ENCODE assay signal across 1 cellular context in genomic region chr1:173531069-173531693, GRCh38.
TF ChIP-seq lines count a peak whose summit lies in the region.

No MANE protein-coding gene starts in this region.

TF ChIP-seq in H1, 55 proteins besides CTCF, POLR2A, EP300 and RAD21:
- TF ChIP-seq SRF (IDR thresholded peaks at IDR 0.05; ENCODE audit: low read depth, low read length), result no peak
- no peak for TF ChIP-seq ZNF274 (IDR thresholded peaks at IDR 0.05; ENCODE audit: borderline replicate concordance, extremely low read depth, low read length)
- TF ChIP-seq SP4 (IDR thresholded peaks at IDR 0.05; ENCODE audit: low read length), result no peak
- TF ChIP-seq, protein P1, sequence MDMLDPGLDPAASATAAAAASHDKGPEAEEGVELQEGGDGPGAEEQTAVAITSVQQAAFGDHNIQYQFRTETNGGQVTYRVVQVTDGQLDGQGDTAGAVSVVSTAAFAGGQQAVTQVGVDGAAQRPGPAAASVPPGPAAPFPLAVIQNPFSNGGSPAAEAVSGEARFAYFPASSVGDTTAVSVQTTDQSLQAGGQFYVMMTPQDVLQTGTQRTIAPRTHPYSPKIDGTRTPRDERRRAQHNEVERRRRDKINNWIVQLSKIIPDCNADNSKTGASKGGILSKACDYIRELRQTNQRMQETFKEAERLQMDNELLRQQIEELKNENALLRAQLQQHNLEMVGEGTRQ (IDR thresholded peaks at IDR 0.05; ENCODE audit: low read length), result no peak
- TF ChIP-seq, protein P2, sequence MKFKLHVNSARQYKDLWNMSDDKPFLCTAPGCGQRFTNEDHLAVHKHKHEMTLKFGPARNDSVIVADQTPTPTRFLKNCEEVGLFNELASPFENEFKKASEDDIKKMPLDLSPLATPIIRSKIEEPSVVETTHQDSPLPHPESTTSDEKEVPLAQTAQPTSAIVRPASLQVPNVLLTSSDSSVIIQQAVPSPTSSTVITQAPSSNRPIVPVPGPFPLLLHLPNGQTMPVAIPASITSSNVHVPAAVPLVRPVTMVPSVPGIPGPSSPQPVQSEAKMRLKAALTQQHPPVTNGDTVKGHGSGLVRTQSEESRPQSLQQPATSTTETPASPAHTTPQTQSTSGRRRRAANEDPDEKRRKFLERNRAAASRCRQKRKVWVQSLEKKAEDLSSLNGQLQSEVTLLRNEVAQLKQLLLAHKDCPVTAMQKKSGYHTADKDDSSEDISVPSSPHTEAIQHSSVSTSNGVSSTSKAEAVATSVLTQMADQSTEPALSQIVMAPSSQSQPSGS (IDR thresholded peaks at IDR 0.05; ENCODE audit: low read length), result no peak
- no peak for TF ChIP-seq GTF2F1 (IDR thresholded peaks at IDR 0.05; ENCODE audit: borderline replicate concordance, low read depth, low read length)
- TF ChIP-seq TBP (IDR thresholded peaks at IDR 0.05; ENCODE audit: low read depth, low read length), result no peak
- TF ChIP-seq RXRA (IDR thresholded peaks at IDR 0.05; ENCODE audit: insufficient read depth, low read depth, low read length), result no peak
- no peak for TF ChIP-seq SAP30 (IDR thresholded peaks at IDR 0.05; ENCODE audit: insufficient read depth, insufficient replicate concordance, low read length)
- TF ChIP-seq CBX8 (IDR thresholded peaks at IDR 0.05; ENCODE audit: borderline replicate concordance, low read depth, low read length), result no peak
- no peak for TF ChIP-seq TEAD4 (IDR thresholded peaks at IDR 0.05; ENCODE audit: low read depth, low read length)
- TF ChIP-seq JUN (IDR thresholded peaks at IDR 0.05; ENCODE audit: low read depth, low read length), result no peak
- TF ChIP-seq SIX5 (IDR thresholded peaks at IDR 0.05; ENCODE audit: low read depth, low read length), result no peak
- no peak for TF ChIP-seq KDM1A (IDR thresholded peaks at IDR 0.05; ENCODE audit: borderline replicate concordance, low read length)
- no peak for TF ChIP-seq CHD7 (IDR thresholded peaks at IDR 0.05; ENCODE audit: insufficient replicate concordance, low read length)
- no peak for TF ChIP-seq SIRT6 (IDR thresholded peaks at IDR 0.05; ENCODE audit: low read length)
- no peak for TF ChIP-seq RFX5 (IDR thresholded peaks at IDR 0.05; ENCODE audit: borderline replicate concordance, low read depth, low read length)
- TF ChIP-seq PHF8 (conservative IDR thresholded peaks at IDR 0.05; ENCODE audit: low read depth, low read length), result no peak
TF ChIP-seq in H1: peak in this region for 0.
